8 cellular contexts compared by ENCODE assay signal in genomic region chr9:126804198-126804695, GRCh38. TPM values are rescaled to one million over a fixed set of nuclear protein-coding genes. Genes with fewer than 3 reads are reported as not detected.
A peak's percentile ranks its signal among the peaks of the same experiment; 100 is the strongest.
DNase-seq lines count a peak whose midpoint lies in the region; ATAC-seq, FAIRE-seq and TF ChIP-seq lines count a peak whose summit lies in the region.

No MANE protein-coding gene starts in this region.

- intact Hi-C loops in sigmoid colon (cut with DNase I), result no loop called here

- H3K36me3 ChIP-seq in sigmoid colon, result peaks cover 0 to 7% (median 0%) of the 10 kb centered on the region in 4 donors
- H3K36me3 ChIP-seq in small intestine (ENCODE audit: control insufficient read depth in 2 of 2, insufficient read depth in 2 of 2, low read length in 2 of 2), result no peaks in the 10 kb centered on the region

- peak; percentile 31 for FAIRE-seq in GM19239 (lab: Jason Lieb, UNC)
- no peak for FAIRE-seq in small intestine (lab: Jason Lieb, UNC)

- peaks cover 0 to 38% (median 20%) of the 10 kb centered on the region in 4 donors for H3K4me1 ChIP-seq in sigmoid colon
- peaks cover 0 to 4% of the 10 kb centered on the region in 2 donors for H3K4me1 ChIP-seq in small intestine (ENCODE audit: control insufficient read depth in 2 of 2, insufficient read depth in 1 of 2, low read depth in 1 of 2, low read length in 1 of 2)

- H3K27me3 ChIP-seq in sigmoid colon (no peaks in the 10 kb centered on the region), small intestine (ENCODE audit: control insufficient read depth in 2 of 2, insufficient read depth in 2 of 2, low read length in 2 of 2) (no peaks in the 10 kb centered on the region)

- DNase-seq in GM19239 (ENCODE audit: insufficient read length, low spot score) (no peak), fibroblast of villous mesenchyme (ENCODE audit: low read depth) (no peak), sigmoid colon (peak; percentile 32), midbrain (lab: John Stamatoyannopoulos, UW) (no peak), middle frontal gyrus (ENCODE audit: extremely low spot score, low spot score) (no peak), small intestine (no peak)

- H3K9me3 ChIP-seq in sigmoid colon (no peaks in the 10 kb centered on the region), small intestine (ENCODE audit: control insufficient read depth, low read depth) (no peaks in the 10 kb centered on the region)

- no peak for TF ChIP-seq EP300 in sigmoid colon (IDR thresholded peaks at IDR 0.05)

- TF ChIP-seq POLR2A in sigmoid colon (IDR thresholded peaks at IDR 0.05), result no peak

- no peak for ATAC-seq in GM21619 (IDR thresholded peaks at IDR 0.05; ENCODE audit: unreplicated experiment)

- WGBS in sigmoid colon, 2 donors, result 72 to 88% methylated on average over 16 of the region's 16 CpGs
- WGBS in small intestine, 3 donors, result 70 to 79% (median 78%) methylated on average over 16 of the region's 16 CpGs

- H3K27ac ChIP-seq in VCaP, result peak overlapping the region; percentile 87
- H3K27ac ChIP-seq in sigmoid colon, result peak overlapping the region; percentile 87 to 90 (median 88)
- peak overlapping the region in 1 of 2 donors; percentile 98 for H3K27ac ChIP-seq in small intestine (ENCODE audit: low read depth in 1 of 2, low read length in 1 of 2)

- peak overlapping the region; percentile 94 for H3K4me3 ChIP-seq in fibroblast of villous mesenchyme (ENCODE audit: low read depth, low read length)
- peak overlapping the region; percentile 79 to 90 (median 85) for H3K4me3 ChIP-seq in sigmoid colon
- peak overlapping the region in 1 of 2 donors; percentile 89 for H3K4me3 ChIP-seq in small intestine (ENCODE audit: low read depth in 1 of 2, low read length in 2 of 2)

- no peak for TF ChIP-seq CTCF in VCaP (conservative IDR thresholded peaks at IDR 0.05)
- no peak for TF ChIP-seq CTCF in fibroblast of villous mesenchyme (IDR thresholded peaks at IDR 0.05; ENCODE audit: insufficient read depth, low read depth, low read length)
- no peak for TF ChIP-seq CTCF in sigmoid colon (IDR thresholded peaks at IDR 0.05)

RNA-seq across cellular contexts. Expression of gene ZBTB43, which starts 0.6 kb away (rescaled TPM):
- 9.0 and 13.0 TPM in 2 replicates for total RNA-seq in fibroblast of villous mesenchyme
- total RNA-seq in sigmoid colon, result 10 to 100 TPM in 1 of 4 donors, 1 to 10 TPM in 3; 6.7 to 12.2 (median 7.9) TPM
- 1 to 10 TPM; 1.8 to 4.6 (median 3.0) TPM for polyA plus RNA-seq in sigmoid colon
- 1 to 10 TPM; 2.2 to 5.1 (median 3.4) TPM for polyA plus RNA-seq in small intestine

RNA-seq across cellular contexts. Expression of gene ZBTB34, which starts 56.2 kb away (rescaled TPM):
- total RNA-seq in fibroblast of villous mesenchyme, result 6.9 and 8.1 TPM in 2 replicates
- 10 to 100 TPM in 1 of 4 donors, 1 to 10 TPM in 3; 8.9 to 11.4 (median 9.7) TPM for total RNA-seq in sigmoid colon
- 1 to 10 TPM; 1.4 to 3.1 (median 1.8) TPM for polyA plus RNA-seq in sigmoid colon
- polyA plus RNA-seq in small intestine, result 1 to 10 TPM; 1.1 to 2.3 (median 2.0) TPM
